Comparison of ENCODE assay signal across 18 cellular contexts in the genomic region with DNA sequence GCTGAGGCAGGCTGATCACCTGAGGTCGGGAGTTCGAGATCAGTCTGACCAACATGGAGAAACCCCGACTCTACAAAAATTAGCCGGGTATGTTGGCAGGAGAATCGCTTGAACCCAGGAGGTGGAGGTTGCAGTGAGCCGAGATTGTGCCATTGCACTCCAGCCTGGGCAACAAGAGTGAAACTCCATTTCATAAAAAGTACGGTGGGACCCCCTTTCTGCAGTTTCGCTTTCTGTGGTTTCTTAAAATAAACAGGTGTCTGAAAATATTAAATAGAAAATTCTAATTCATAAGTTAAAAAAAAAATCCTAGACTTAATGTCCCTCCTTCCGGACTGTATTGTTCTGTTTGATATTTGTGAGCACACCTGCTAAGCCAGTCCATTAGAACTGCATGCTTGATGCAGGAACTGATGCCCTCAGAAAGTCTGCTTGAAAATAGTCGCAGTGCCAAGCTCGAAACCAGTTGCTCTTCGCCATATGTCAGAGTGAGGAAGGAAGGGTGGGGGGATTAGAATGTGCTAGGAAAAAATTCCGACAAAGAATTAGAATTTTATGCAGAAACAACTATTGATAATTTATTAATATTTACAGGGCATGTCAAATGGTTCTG.
A peak's percentile ranks its signal among the peaks of the same experiment; 100 is the strongest.
DNase-seq lines count a peak whose midpoint lies in the region; ATAC-seq and TF ChIP-seq lines count a peak whose summit lies in the region.
"Had no signal": no experiment of that assay in that cellular context is flagged by ENCODE, and none has a peak within 500 bp of the region (broad histone marks: within the 10 kb centered on the region; RNA-seq: fewer than 3 reads in every experiment).

No MANE protein-coding gene starts in this region.

- H4K20me1 ChIP-seq in BLaER1 treated with 17β-estradiol and CSF1 and Interleukin-3, amounts not matched to agents 10 nM and 100 nM: peaks cover 97 to 100% (median 100%) of the 10 kb centered on the region in 11 experiments

- peaks cover 0 to 11% (median 0%) of the 10 kb centered on the region in 11 experiments; a peak in 1 of 22 replicates for H3K36me3 ChIP-seq in BLaER1 treated with 17β-estradiol and CSF1 and Interleukin-3, amounts not matched to agents 10 nM and 100 nM
- H3K36me3 ChIP-seq: heart right ventricle had no signal

- H3K36me3 Mint-ChIP-seq in WTC11 (no peaks in the 10 kb centered on the region), immature natural killer cell (no peaks in the 10 kb centered on the region)

- H3K4me3 ChIP-seq in BLaER1 treated with 17β-estradiol and CSF1 and Interleukin-3, amounts not matched to agents 10 nM and 100 nM: no peak overlapping the region
- H3K4me3 ChIP-seq: body of pancreas, dorsolateral prefrontal cortex, heart right ventricle, mucosa of descending colon had no signal

- peak overlapping the region in 2 of 11 experiments; percentile 1 to 21; a peak in 1 of 22 replicates for H3K27ac ChIP-seq in BLaER1 treated with 17β-estradiol and CSF1 and Interleukin-3, amounts not matched to agents 10 nM and 100 nM
- H3K27ac ChIP-seq: body of pancreas, dorsolateral prefrontal cortex, heart right ventricle, RWPE1 had no signal

- TF ChIP-seq CTCF in WTC11 (IDR thresholded peaks at IDR 0.05): no peak

- peak overlapping the region; percentile 89 for H3K27ac Mint-ChIP-seq in WTC11
- peak overlapping the region; percentile 54 to 90 (median 82) for H3K27ac Mint-ChIP-seq in immature natural killer cell
- H3K27ac Mint-ChIP-seq: T-helper 17 cell had no signal

- H3K4me1 Mint-ChIP-seq in WTC11 (peaks cover 94% of the 10 kb centered on the region), immature natural killer cell (peaks cover 90 to 97% of the 10 kb centered on the region in 2 donors)

- POLR2A ChIA-PET in WTC11 (lab: Charles Lee): no interaction called here

- no peak for ATAC-seq in WTC11
- ATAC-seq in GM18520 (IDR thresholded peaks at IDR 0.05; ENCODE audit: unreplicated experiment): no peak
- no peak for ATAC-seq in GM19328 (IDR thresholded peaks at IDR 0.05; ENCODE audit: unreplicated experiment)
- ATAC-seq: body of pancreas, mucosa of descending colon, T-helper 17 cell had no signal

- H3K27me3 Mint-ChIP-seq in WTC11 (ENCODE audit: low read depth) (no peaks in the 10 kb centered on the region), immature natural killer cell (ENCODE audit: low read depth in 3 of 3) (peaks cover 0 to 9% (median 3%) of the 10 kb centered on the region in 3 donors)
- H3K27me3 Mint-ChIP-seq: CD4-positive, CD25-positive, alpha-beta regulatory T cell; T-helper 17 cell had no signal

- H3K9me3 ChIP-seq in BLaER1 treated with 17β-estradiol and CSF1 and Interleukin-3, amounts not matched to agents 10 nM and 100 nM (replicated peaks in 1 of 11): no peaks in the 10 kb centered on the region
- H3K9me3 ChIP-seq: body of pancreas, heart right ventricle, mucosa of descending colon had no signal

- H3K4me1 ChIP-seq in BLaER1 treated with 17β-estradiol and CSF1 and Interleukin-3, amounts not matched to agents 10 nM and 100 nM: peaks cover 77 to 97% (median 89%) of the 10 kb centered on the region in 10 experiments

- peak overlapping the region; percentile 69 to 89 (median 76) for H3K4me2 ChIP-seq in BLaER1 treated with 17β-estradiol and CSF1 and Interleukin-3, amounts not matched to agents 10 nM and 100 nM

- in situ Hi-C loops in G401 (cut with HindIII; ENCODE audit: low sequenced_read_pairs): no loop called here

- CTCF ChIA-PET in WTC11 (lab: Charles Lee): no interaction called here

- no peaks in the 10 kb centered on the region for H3K27me3 ChIP-seq in BLaER1 treated with 17β-estradiol and CSF1 and Interleukin-3, amounts not matched to agents 10 nM and 100 nM
- H3K27me3 ChIP-seq: body of pancreas, dorsolateral prefrontal cortex, heart right ventricle had no signal

- H3K4me3 Mint-ChIP-seq in WTC11 (no peak overlapping the region), immature natural killer cell (peak overlapping the region; percentile 75 to 88 (median 78))
- H3K4me3 Mint-ChIP-seq: T-helper 17 cell had no signal

- no peaks in the 10 kb centered on the region for H3K9me3 Mint-ChIP-seq in WTC11
- no peaks in the 10 kb centered on the region for H3K9me3 Mint-ChIP-seq in immature natural killer cell
- H3K9me3 Mint-ChIP-seq: CD4-positive, CD25-positive, alpha-beta regulatory T cell had no signal

- no peak overlapping the region for H3K9ac ChIP-seq in BLaER1 treated with 17β-estradiol and CSF1 and Interleukin-3, amounts not matched to agents 10 nM and 100 nM

- peak; percentile 77 for DNase-seq in G401 (ENCODE audit: low spot score)
- no peak for DNase-seq in WTC11 (ENCODE audit: low spot score)
- DNase-seq in immature natural killer cell: no peak
- DNase-seq in COLO668 (lab: John Stamatoyannopoulos, UW; ENCODE audit: unreplicated experiment): no peak
- DNase-seq: activated CD4-positive, alpha-beta T cell treated with anti-CD3 and anti-CD28 coated beads for 4 hours; body of pancreas; CD4-positive, CD25-positive, alpha-beta regulatory T cell; heart right ventricle; Karpas-422; mucosa of descending colon; NCI-H146; NCI-H526 treated with DMSO at 0.1 percent for 48 hours; T-helper 17 cell had no signal

TF ChIP-seq in WTC11, 78 proteins besides CTCF, POLR2A, EP300 and RAD21:
- TF ChIP-seq ESRRA (CRISPR knock-in tag; IDR thresholded peaks at IDR 0.05; ENCODE audit: borderline replicate concordance) (no peak), CREB1 (CRISPR knock-in tag; IDR thresholded peaks at IDR 0.05) (no peak), JUN (CRISPR knock-in tag; IDR thresholded peaks at IDR 0.05) (no peak), ZNF416 (CRISPR knock-in tag; IDR thresholded peaks at IDR 0.05) (no peak), ZNF232 (CRISPR knock-in tag; IDR thresholded peaks at IDR 0.05) (no peak), SMAD3 (CRISPR knock-in tag; IDR thresholded peaks at IDR 0.05; ENCODE audit: borderline replicate concordance) (no peak), ZNF121 (CRISPR knock-in tag; IDR thresholded peaks at IDR 0.05) (no peak), NR2C2 (CRISPR knock-in tag; IDR thresholded peaks at IDR 0.05) (no peak), ETV6 (CRISPR knock-in tag; IDR thresholded peaks at IDR 0.05) (no peak), ZNF423 (CRISPR knock-in tag; IDR thresholded peaks at IDR 0.05) (no peak), ATF1 (CRISPR knock-in tag; IDR thresholded peaks at IDR 0.05) (no peak), MYBL2 (CRISPR knock-in tag; IDR thresholded peaks at IDR 0.05) (no peak)
- TF ChIP-seq, protein P1, sequence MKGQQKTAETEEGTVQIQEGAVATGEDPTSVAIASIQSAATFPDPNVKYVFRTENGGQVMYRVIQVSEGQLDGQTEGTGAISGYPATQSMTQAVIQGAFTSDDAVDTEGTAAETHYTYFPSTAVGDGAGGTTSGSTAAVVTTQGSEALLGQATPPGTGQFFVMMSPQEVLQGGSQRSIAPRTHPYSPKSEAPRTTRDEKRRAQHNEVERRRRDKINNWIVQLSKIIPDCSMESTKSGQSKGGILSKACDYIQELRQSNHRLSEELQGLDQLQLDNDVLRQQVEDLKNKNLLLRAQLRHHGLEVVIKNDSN (CRISPR knock-in tag; IDR thresholded peaks at IDR 0.05): no peak
- TF ChIP-seq, protein P2, sequence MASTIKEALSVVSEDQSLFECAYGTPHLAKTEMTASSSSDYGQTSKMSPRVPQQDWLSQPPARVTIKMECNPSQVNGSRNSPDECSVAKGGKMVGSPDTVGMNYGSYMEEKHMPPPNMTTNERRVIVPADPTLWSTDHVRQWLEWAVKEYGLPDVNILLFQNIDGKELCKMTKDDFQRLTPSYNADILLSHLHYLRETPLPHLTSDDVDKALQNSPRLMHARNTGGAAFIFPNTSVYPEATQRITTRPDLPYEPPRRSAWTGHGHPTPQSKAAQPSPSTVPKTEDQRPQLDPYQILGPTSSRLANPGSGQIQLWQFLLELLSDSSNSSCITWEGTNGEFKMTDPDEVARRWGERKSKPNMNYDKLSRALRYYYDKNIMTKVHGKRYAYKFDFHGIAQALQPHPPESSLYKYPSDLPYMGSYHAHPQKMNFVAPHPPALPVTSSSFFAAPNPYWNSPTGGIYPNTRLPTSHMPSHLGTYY (CRISPR knock-in tag; IDR thresholded peaks at IDR 0.05): no peak
